In the genomic region with DNA sequence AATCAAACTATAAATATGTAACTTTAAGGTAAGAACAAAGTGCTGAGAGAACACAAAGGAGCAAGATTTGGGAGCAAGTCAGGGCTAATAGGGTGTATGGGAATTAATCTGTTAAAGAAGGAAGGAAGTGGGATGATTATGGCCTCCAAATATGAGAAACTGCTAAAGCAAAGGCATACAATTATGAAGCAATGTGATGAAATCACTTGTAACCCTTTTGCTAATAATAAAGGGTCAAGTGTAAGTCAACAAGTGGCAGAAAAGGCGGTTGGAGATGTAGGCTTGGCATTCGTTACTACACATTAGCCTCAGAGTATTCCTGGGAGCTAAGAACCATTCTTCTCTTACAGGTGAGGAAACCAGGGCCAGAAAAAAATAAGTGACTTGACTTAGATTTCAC, we compare ENCODE assay signal across 12 cellular contexts.
DNase-seq lines count a peak whose midpoint lies in the region; ATAC-seq and TF ChIP-seq lines count a peak whose summit lies in the region.
"Had no signal": no experiment of that assay in that cellular context is flagged by ENCODE, and none has a peak within 500 bp of the region (broad histone marks: within the 10 kb centered on the region; RNA-seq: fewer than 3 reads in every experiment).

No MANE protein-coding gene starts in this region.

- no peak overlapping the region for H3K4me2 ChIP-seq in mesenchymal stem cell (ENCODE audit: low read length, poor library complexity, severe bottlenecking)

- no peak overlapping the region for H2BK5ac ChIP-seq in mesenchymal stem cell (ENCODE audit: low read depth, low read length, poor library complexity, severe bottlenecking)

- H3K9ac ChIP-seq in mesenchymal stem cell (ENCODE audit: low read length), result no peak overlapping the region

- TF ChIP-seq CTCF in choroid plexus epithelial cell (conservative IDR thresholded peaks at IDR 0.05; ENCODE audit: low read depth, low read length), result no peak

- H2AFZ ChIP-seq in mesenchymal stem cell (ENCODE audit: low read depth, low read length), result no peak overlapping the region

- H3K23ac ChIP-seq in mesenchymal stem cell (ENCODE audit: low read length in 2 of 2), result no peak overlapping the region

- no peak overlapping the region for H2AK5ac ChIP-seq in mesenchymal stem cell (ENCODE audit: low read length, severe bottlenecking)

- DNase-seq in DMS53 treated with DMSO at 0.1 percent for 48 hours (lab: John Stamatoyannopoulos, UW; ENCODE audit: unreplicated experiment), result peak; percentile 23
- DNase-seq in OCI-M1 (lab: John Stamatoyannopoulos, UW), result peak; percentile 46
- peak; percentile 47 for DNase-seq in choroid plexus epithelial cell (ENCODE audit: low read depth)
- DNase-seq in mesenchymal stem cell, result peak; percentile 37
- no peak for DNase-seq in mucosa of gallbladder (ENCODE audit: low spot score)
- DNase-seq in iPS-NIHi7 (ENCODE audit: extremely low spot score), result no peak
- DNase-seq: AML-193, GF-D8, NCI-H446 treated with DMSO at 0.1 percent for 48 hours, NCI-H774 had no signal

- H3K4me3 ChIP-seq in choroid plexus epithelial cell (ENCODE audit: low read depth, low read length) (no peak overlapping the region), mesenchymal stem cell (ENCODE audit: insufficient read depth in 1 of 2, low read depth in 1 of 2, low read length in 2 of 2) (no peak overlapping the region)

- no peak overlapping the region for H2BK120ac ChIP-seq in mesenchymal stem cell (ENCODE audit: low read depth, low read length)

- WGBS in mesenchymal stem cell, result no CpG with 5 or more reads among the region's 2 CpGs

- no peak for ATAC-seq in HG02759 (IDR thresholded peaks at IDR 0.05; ENCODE audit: unreplicated experiment)
- ATAC-seq: HCT116 had no signal

- no peaks in the 10 kb centered on the region for H3K4me1 ChIP-seq in mesenchymal stem cell (ENCODE audit: control insufficient read depth, insufficient read depth, low read depth, low read length)

- no peak overlapping the region for H2BK12ac ChIP-seq in mesenchymal stem cell (ENCODE audit: low read length in 2 of 2)

- H3K79me1 ChIP-seq in mesenchymal stem cell (replicated peaks; ENCODE audit: low read length, poor library complexity, severe bottlenecking), result no peaks in the 10 kb centered on the region

- H4K8ac ChIP-seq in mesenchymal stem cell (ENCODE audit: low read length), result no peak overlapping the region

- no peak overlapping the region for H3K27ac ChIP-seq in mesenchymal stem cell (ENCODE audit: low read length, poor library complexity, severe bottlenecking)

- H3K9me3 ChIP-seq in mesenchymal stem cell (ENCODE audit: control insufficient read depth, low read length), result no peaks in the 10 kb centered on the region

- no peak overlapping the region for H3K14ac ChIP-seq in mesenchymal stem cell (ENCODE audit: low read length in 2 of 2)

- H3K4ac ChIP-seq in mesenchymal stem cell (ENCODE audit: low read depth in 1 of 2, low read length in 2 of 2), result no peak overlapping the region

- H3K18ac ChIP-seq in mesenchymal stem cell (ENCODE audit: low read depth in 1 of 2, low read length in 2 of 2), result no peak overlapping the region

- no peaks in the 10 kb centered on the region for H3K36me3 ChIP-seq in mesenchymal stem cell (ENCODE audit: control insufficient read depth in 1 of 2, insufficient read depth in 2 of 2, low read depth in 1 of 2, low read length in 2 of 2)

- no peak overlapping the region for H4K91ac ChIP-seq in mesenchymal stem cell (ENCODE audit: low read length)

- H2BK15ac ChIP-seq in mesenchymal stem cell (ENCODE audit: low read depth, poor library complexity, severe bottlenecking), result no peak overlapping the region

- H3K27me3 ChIP-seq in mesenchymal stem cell (ENCODE audit: control insufficient read depth in 1 of 2, insufficient read depth in 1 of 2, low read length in 2 of 2), result no peaks in the 10 kb centered on the region

Comparison
In these comparisons a context has a peak if more than half of its experiments do, and no peak if none do; other contexts are left out.
1. DNase-seq: peak in DMS53 treated with DMSO at 0.1 percent for 48 hours (single experiment), OCI-M1 (single experiment), choroid plexus epithelial cell (single experiment) and mesenchymal stem cell (single experiment); none in mucosa of gallbladder (single experiment) and iPS-NIHi7 (single experiment).